In genomic region chr2:170997893-170998477, GRCh38 we compare ENCODE assay signal across 16 cellular contexts.
DNase-seq lines count a peak whose midpoint lies in the region; ATAC-seq, FAIRE-seq and TF ChIP-seq lines count a peak whose summit lies in the region.
"Had no signal": no experiment of that assay in that cellular context is flagged by ENCODE, and none has a peak within 500 bp of the region (broad histone marks: within the 10 kb centered on the region; RNA-seq: fewer than 3 reads in every experiment).

No MANE protein-coding gene starts in this region.

- FAIRE-seq in D721Med (lab: Jason Lieb, UNC) (peak; percentile 78), RCC 7860 (lab: Jason Lieb, UNC) (no peak)

- peaks cover 60% of the 10 kb centered on the region for H3K36me3 ChIP-seq in CD4-positive, CD25-positive, alpha-beta regulatory T cell (ENCODE audit: control insufficient read depth, insufficient read depth, low read length)
- H3K36me3 ChIP-seq in left lung = peaks cover 0 to 71% of the 10 kb centered on the region in 2 donors

- in situ Hi-C loops in KBM-7 (cut with MboI; ENCODE audit: low pct_unique_long_range_greater_than_20kb, low sequenced_read_pairs) = no loop called here

- H3K27me3 Mint-ChIP-seq in CD4-positive, CD25-positive, alpha-beta regulatory T cell = no peaks in the 10 kb centered on the region
- no peaks in the 10 kb centered on the region for H3K27me3 Mint-ChIP-seq in T-helper 17 cell

- no peaks in the 10 kb centered on the region for H3K9me3 ChIP-seq in CD4-positive, CD25-positive, alpha-beta regulatory T cell (ENCODE audit: control insufficient read depth in 2 of 2, low read length in 2 of 2)
- no peaks in the 10 kb centered on the region for H3K9me3 ChIP-seq in T-helper 17 cell (ENCODE audit: control insufficient read depth, low read length, poor library complexity, severe bottlenecking)
- no peaks in the 10 kb centered on the region for H3K9me3 ChIP-seq in left lung
- H3K9me3 ChIP-seq: SJCRH30 had no signal

- ATAC-seq in CD4-positive, CD25-positive, alpha-beta regulatory T cell (ENCODE audit: low read depth in 2 of 2) = no peak
- ATAC-seq in T-helper 17 cell (no peak), left lung (peak; percentile 76)
- ATAC-seq: GM23338, PC-3 had no signal

- H3K9me3 Mint-ChIP-seq in CD4-positive, CD25-positive, alpha-beta regulatory T cell = no peaks in the 10 kb centered on the region
- H3K9me3 Mint-ChIP-seq: GM23338 had no signal

- TF ChIP-seq CTCF in D721Med (IDR thresholded peaks at IDR 0.05; ENCODE audit: insufficient read depth, missing control alignments) (no peak), left lung (IDR thresholded peaks at IDR 0.05) (no peak)

- H3K4me3 Mint-ChIP-seq in CD4-positive, CD25-positive, alpha-beta regulatory T cell = no peak overlapping the region
- no peak overlapping the region for H3K4me3 Mint-ChIP-seq in T-helper 17 cell
- H3K4me3 Mint-ChIP-seq: GM23338 had no signal

- peak overlapping the region; percentile 9 to 87 (median 77) for H3K27ac Mint-ChIP-seq in CD4-positive, CD25-positive, alpha-beta regulatory T cell
- peak overlapping the region; percentile 9 for H3K27ac Mint-ChIP-seq in T-helper 17 cell
- H3K27ac Mint-ChIP-seq: GM23338 had no signal

- H3K27me3 ChIP-seq in CD4-positive, CD25-positive, alpha-beta regulatory T cell (ENCODE audit: control insufficient read depth, insufficient read depth, low read length) = no peaks in the 10 kb centered on the region
- H3K27me3 ChIP-seq in left lung = no peaks in the 10 kb centered on the region
- H3K27me3 ChIP-seq: SJCRH30 had no signal

- intact Hi-C loops in left lung (cut with DNase I) = no loop called here

- peaks cover 45% of the 10 kb centered on the region for H3K36me3 Mint-ChIP-seq in CD4-positive, CD25-positive, alpha-beta regulatory T cell
- peaks cover 8% of the 10 kb centered on the region for H3K36me3 Mint-ChIP-seq in T-helper 17 cell (ENCODE audit: low read depth)

- H3K4me3 ChIP-seq in CD4-positive, CD25-positive, alpha-beta regulatory T cell (ENCODE audit: low read depth, low read length) = no peak overlapping the region
- no peak overlapping the region for H3K4me3 ChIP-seq in left lung
- H3K4me3 ChIP-seq: GM23338, SJCRH30 had no signal

- no peak overlapping the region for H3K27ac ChIP-seq in CD4-positive, CD25-positive, alpha-beta regulatory T cell (ENCODE audit: insufficient read depth, low read length, poor library complexity, severe bottlenecking)
- H3K27ac ChIP-seq in left lung = no peak overlapping the region
- H3K27ac ChIP-seq: SJCRH30 had no signal

- H3K4me1 ChIP-seq in CD4-positive, CD25-positive, alpha-beta regulatory T cell (ENCODE audit: control insufficient read depth, insufficient read depth, low read length, poor library complexity, severe bottlenecking) = no peaks in the 10 kb centered on the region
- H3K4me1 ChIP-seq in left lung = no peaks in the 10 kb centered on the region
- H3K4me1 ChIP-seq: SJCRH30 had no signal

- H3K4me1 Mint-ChIP-seq in CD4-positive, CD25-positive, alpha-beta regulatory T cell = peaks cover 0 to 24% (median 2%) of the 10 kb centered on the region in 4 donors
- peaks cover 3% of the 10 kb centered on the region for H3K4me1 Mint-ChIP-seq in T-helper 17 cell

- no peak for DNase-seq in CD4-positive, CD25-positive, alpha-beta regulatory T cell
- DNase-seq in D721Med (ENCODE audit: insufficient read length, low spot score) = no peak
- no peak for DNase-seq in T-helper 17 cell
- no peak for DNase-seq in left lung
- DNase-seq in KBM-7 = no peak
- no peak for DNase-seq in RCC 7860 (ENCODE audit: low spot score)
- no peak for DNase-seq in NCI-H1694 (lab: John Stamatoyannopoulos, UW)
- DNase-seq: ACHN, AML-193, Calu3, DMS79, NCI-H1048, NCI-H1694 treated with DMSO at 0.1 percent for 48 hours, PC-3, SJCRH30 had no signal
